11 cellular contexts compared by ENCODE assay signal in the genomic region with DNA sequence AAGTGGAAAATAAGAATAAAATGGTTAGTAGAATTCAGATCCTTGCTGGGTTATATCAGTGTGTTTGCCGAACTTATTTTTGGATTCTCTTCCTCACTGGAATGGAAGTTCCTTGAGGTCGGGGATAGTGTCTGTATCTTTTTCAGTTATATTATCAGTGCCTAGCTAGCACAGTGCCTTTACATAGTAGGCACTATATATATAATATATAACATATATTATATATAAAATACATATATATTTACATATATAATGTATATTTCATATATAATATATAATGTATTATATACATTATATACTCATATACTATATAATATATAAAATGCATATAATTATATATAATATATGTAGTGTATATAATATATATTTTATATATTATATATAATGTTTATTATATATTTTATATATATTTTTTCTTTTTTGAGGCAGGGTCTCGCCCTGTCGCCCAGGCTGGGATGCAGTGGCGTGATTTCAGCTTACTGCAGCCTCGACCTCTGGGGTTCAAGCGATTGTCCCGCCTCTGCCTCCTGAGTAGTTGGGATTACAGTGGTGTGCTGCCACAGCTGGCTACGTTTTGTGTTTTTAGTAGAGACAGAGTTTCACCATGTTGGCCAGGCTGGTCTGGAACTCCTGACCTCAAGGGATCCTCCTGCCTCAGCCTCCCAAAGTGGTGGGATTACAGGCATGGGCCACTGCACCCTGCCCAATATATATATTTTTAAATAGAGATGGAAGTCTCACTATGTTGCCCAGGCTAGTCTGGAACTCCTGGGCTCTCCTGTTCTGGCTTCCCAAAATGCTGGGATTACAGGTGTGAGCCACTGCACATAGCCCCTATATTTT. TPM values are rescaled to one million over a fixed set of nuclear protein-coding genes. Genes with fewer than 3 reads are reported as not detected.
DNase-seq lines count a peak whose midpoint lies in the region; ATAC-seq, FAIRE-seq and TF ChIP-seq lines count a peak whose summit lies in the region.
"Had no signal": no experiment of that assay in that cellular context is flagged by ENCODE, and none has a peak within 500 bp of the region (broad histone marks: within the 10 kb centered on the region; RNA-seq: fewer than 3 reads in every experiment).

No MANE protein-coding gene starts in this region.

- H3K4me3 ChIP-seq in CD4-positive, CD25-positive, alpha-beta regulatory T cell (ENCODE audit: low read depth, low read length): peak overlapping the region; percentile 92

- H3K36me3 Mint-ChIP-seq in CD4-positive, CD25-positive, alpha-beta regulatory T cell: no peaks in the 10 kb centered on the region
- peaks cover 25% of the 10 kb centered on the region for H3K36me3 Mint-ChIP-seq in activated T-helper 2 cell treated with anti-CD3 and anti-CD28 coated beads, Interferon-gamma antibody, Interleukin-2, Interleukin-4, amounts not matched to agents 10 μg/mL and 5 μg/mL and 100 μg/mL, durations not matched to agents 14 hours and 24 hours and 36 hours (ENCODE audit: low read depth)
- no peaks in the 10 kb centered on the region for H3K36me3 Mint-ChIP-seq in naive thymus-derived CD8-positive, alpha-beta T cell
- H3K36me3 Mint-ChIP-seq in osteocyte (ENCODE audit: unreplicated experiment): no peaks in the 10 kb centered on the region

- ATAC-seq in CD4-positive, CD25-positive, alpha-beta regulatory T cell (ENCODE audit: low read depth in 2 of 2): no peak
- ATAC-seq in naive thymus-derived CD8-positive, alpha-beta T cell: no peak
- no peak for ATAC-seq in HG03469 (IDR thresholded peaks at IDR 0.05; ENCODE audit: unreplicated experiment)

- H3K9me3 ChIP-seq in CD4-positive, CD25-positive, alpha-beta regulatory T cell (ENCODE audit: control insufficient read depth in 2 of 2, low read length in 2 of 2): no peaks in the 10 kb centered on the region

- intact Hi-C loops in activated T-helper 2 cell treated with anti-CD3 and anti-CD28 coated beads, Interferon-gamma antibody, Interleukin-2, Interleukin-4, amounts not matched to agents 10 μg/mL and 5 μg/mL and 100 μg/mL, durations not matched to agents 14 hours and 24 hours and 36 hours (cut with micrococcal nuclease): loop anchor here (10.0 kb wide), 2 partner anchors 196 to 226 kb away; a partner anchor contains a TSS

- H3K27me3 ChIP-seq in CD4-positive, CD25-positive, alpha-beta regulatory T cell (ENCODE audit: control insufficient read depth, insufficient read depth, low read length): no peaks in the 10 kb centered on the region

- peaks cover 47 to 71% (median 57%) of the 10 kb centered on the region in 4 donors for H3K4me1 Mint-ChIP-seq in CD4-positive, CD25-positive, alpha-beta regulatory T cell
- H3K4me1 Mint-ChIP-seq in activated T-helper 2 cell treated with anti-CD3 and anti-CD28 coated beads, Interferon-gamma antibody, Interleukin-2, Interleukin-4, amounts not matched to agents 10 μg/mL and 5 μg/mL and 100 μg/mL, durations not matched to agents 14 hours and 24 hours and 36 hours (ENCODE audit: low read depth): peaks cover 50% of the 10 kb centered on the region
- H3K4me1 Mint-ChIP-seq in naive thymus-derived CD8-positive, alpha-beta T cell: peaks cover 36 to 69% (median 64%) of the 10 kb centered on the region in 4 donors
- peaks cover 56% of the 10 kb centered on the region for H3K4me1 Mint-ChIP-seq in osteocyte (ENCODE audit: unreplicated experiment)

- H3K4me1 ChIP-seq in CD4-positive, CD25-positive, alpha-beta regulatory T cell (ENCODE audit: control insufficient read depth, insufficient read depth, low read length, poor library complexity, severe bottlenecking): peaks cover 85% of the 10 kb centered on the region

- no peaks in the 10 kb centered on the region for H3K9me3 Mint-ChIP-seq in CD4-positive, CD25-positive, alpha-beta regulatory T cell
- no peaks in the 10 kb centered on the region for H3K9me3 Mint-ChIP-seq in activated T-helper 2 cell treated with anti-CD3 and anti-CD28 coated beads, Interferon-gamma antibody, Interleukin-2, Interleukin-4, amounts not matched to agents 10 μg/mL and 5 μg/mL and 100 μg/mL, durations not matched to agents 14 hours and 24 hours and 36 hours
- no peaks in the 10 kb centered on the region for H3K9me3 Mint-ChIP-seq in naive thymus-derived CD8-positive, alpha-beta T cell
- no peaks in the 10 kb centered on the region for H3K9me3 Mint-ChIP-seq in osteocyte (ENCODE audit: unreplicated experiment)

- H3K27me3 Mint-ChIP-seq in CD4-positive, CD25-positive, alpha-beta regulatory T cell: no peaks in the 10 kb centered on the region
- no peaks in the 10 kb centered on the region for H3K27me3 Mint-ChIP-seq in activated T-helper 2 cell treated with anti-CD3 and anti-CD28 coated beads, Interferon-gamma antibody, Interleukin-2, Interleukin-4, amounts not matched to agents 10 μg/mL and 5 μg/mL and 100 μg/mL, durations not matched to agents 14 hours and 24 hours and 36 hours (ENCODE audit: low read depth)
- no peaks in the 10 kb centered on the region for H3K27me3 Mint-ChIP-seq in naive thymus-derived CD8-positive, alpha-beta T cell
- H3K27me3 Mint-ChIP-seq in osteocyte (ENCODE audit: unreplicated experiment): no peaks in the 10 kb centered on the region

- DNase-seq in CD4-positive, CD25-positive, alpha-beta regulatory T cell: no peak
- DNase-seq in GM19239 (ENCODE audit: insufficient read length, low spot score) (no peak), osteocyte (ENCODE audit: extremely low spot score, unreplicated experiment) (no peak), NCI-H526 treated with DMSO at 0.1 percent for 48 hours (lab: John Stamatoyannopoulos, UW) (no peak), globus pallidus (ENCODE audit: low spot score) (no peak)
- no peak for DNase-seq in activated T-helper 2 cell treated with anti-CD3 and anti-CD28 coated beads, Interferon-gamma antibody, Interleukin-2, Interleukin-4, amounts not matched to agents 10 μg/mL and 5 μg/mL and 100 μg/mL, durations not matched to agents 14 hours and 24 hours and 36 hours (ENCODE audit: low spot score)
- DNase-seq in naive thymus-derived CD8-positive, alpha-beta T cell: no peak
- DNase-seq: effector CD8-positive, alpha-beta T cell; stimulated activated CD4-positive, alpha-beta T cell treated with anti-CD3 and anti-CD28 coated beads, Interleukin-4, amount 100 ng/mL, for 4 hours had no signal

- POLR2A ChIA-PET in naive thymus-derived CD8-positive, alpha-beta T cell (lab: Charles Lee): interaction anchor here (1.2 to 11.3 kb wide), 2 partner anchors 8 to 19 kb away, joined by 3 to 406 read pairs; no protein-coding TSS in a partner anchor

- H3K27ac ChIP-seq in CD4-positive, CD25-positive, alpha-beta regulatory T cell (ENCODE audit: insufficient read depth, low read length, poor library complexity, severe bottlenecking): peak overlapping the region; percentile 78

- H3K27ac Mint-ChIP-seq in CD4-positive, CD25-positive, alpha-beta regulatory T cell: peak overlapping the region in 1 of 3 donors; percentile 34
- peak overlapping the region; percentile 81 for H3K27ac Mint-ChIP-seq in activated T-helper 2 cell treated with anti-CD3 and anti-CD28 coated beads, Interferon-gamma antibody, Interleukin-2, Interleukin-4, amounts not matched to agents 10 μg/mL and 5 μg/mL and 100 μg/mL, durations not matched to agents 14 hours and 24 hours and 36 hours
- H3K27ac Mint-ChIP-seq in naive thymus-derived CD8-positive, alpha-beta T cell: peak overlapping the region; percentile 79 to 96 (median 91)
- H3K27ac Mint-ChIP-seq in osteocyte (ENCODE audit: unreplicated experiment): no peak overlapping the region

- peak; percentile 21 for FAIRE-seq in GM19239 (lab: Jason Lieb, UNC)
- FAIRE-seq: GM12892 had no signal

- TF ChIP-seq CTCF in osteocyte (IDR thresholded peaks at IDR 0.05): no peak

- peak overlapping the region; percentile 90 to 92 (median 90) for H3K4me3 Mint-ChIP-seq in CD4-positive, CD25-positive, alpha-beta regulatory T cell
- peak overlapping the region; percentile 89 for H3K4me3 Mint-ChIP-seq in activated T-helper 2 cell treated with anti-CD3 and anti-CD28 coated beads, Interferon-gamma antibody, Interleukin-2, Interleukin-4, amounts not matched to agents 10 μg/mL and 5 μg/mL and 100 μg/mL, durations not matched to agents 14 hours and 24 hours and 36 hours (ENCODE audit: low read depth)
- peak overlapping the region; percentile 64 to 93 (median 88) for H3K4me3 Mint-ChIP-seq in naive thymus-derived CD8-positive, alpha-beta T cell
- H3K4me3 Mint-ChIP-seq in osteocyte (ENCODE audit: unreplicated experiment): no peak overlapping the region

- H3K36me3 ChIP-seq in CD4-positive, CD25-positive, alpha-beta regulatory T cell (ENCODE audit: control insufficient read depth, insufficient read depth, low read length): no peaks in the 10 kb centered on the region

RNA-seq across cellular contexts. Expression of a gene that starts 3.2 kb away (rescaled TPM):
- total RNA-seq in CD4-positive, CD25-positive, alpha-beta regulatory T cell: 115 TPM
- polyA plus RNA-seq in CD4-positive, CD25-positive, alpha-beta regulatory T cell: 10 to 100 TPM; 52.0 to 67.5 (median 56.6) TPM
- 136 and 146 TPM in 2 replicates for total RNA-seq in activated T-helper 2 cell treated with anti-CD3 and anti-CD28 coated beads, Interferon-gamma antibody, Interleukin-2, Interleukin-4, amounts not matched to agents 10 μg/mL and 5 μg/mL and 100 μg/mL, durations not matched to agents 14 hours and 24 hours and 36 hours
- 100 to 1,000 TPM; 156 to 162 TPM for total RNA-seq in naive thymus-derived CD8-positive, alpha-beta T cell
- polyA plus RNA-seq in naive thymus-derived CD8-positive, alpha-beta T cell: 100 to 1,000 TPM in 1 of 3 donors, 10 to 100 TPM in 2; 85.2 to 102 (median 86.6) TPM
- total RNA-seq in osteocyte: 42.0 and 42.3 TPM in 2 replicates
